18 cellular contexts compared by ENCODE assay signal in the genomic region with DNA sequence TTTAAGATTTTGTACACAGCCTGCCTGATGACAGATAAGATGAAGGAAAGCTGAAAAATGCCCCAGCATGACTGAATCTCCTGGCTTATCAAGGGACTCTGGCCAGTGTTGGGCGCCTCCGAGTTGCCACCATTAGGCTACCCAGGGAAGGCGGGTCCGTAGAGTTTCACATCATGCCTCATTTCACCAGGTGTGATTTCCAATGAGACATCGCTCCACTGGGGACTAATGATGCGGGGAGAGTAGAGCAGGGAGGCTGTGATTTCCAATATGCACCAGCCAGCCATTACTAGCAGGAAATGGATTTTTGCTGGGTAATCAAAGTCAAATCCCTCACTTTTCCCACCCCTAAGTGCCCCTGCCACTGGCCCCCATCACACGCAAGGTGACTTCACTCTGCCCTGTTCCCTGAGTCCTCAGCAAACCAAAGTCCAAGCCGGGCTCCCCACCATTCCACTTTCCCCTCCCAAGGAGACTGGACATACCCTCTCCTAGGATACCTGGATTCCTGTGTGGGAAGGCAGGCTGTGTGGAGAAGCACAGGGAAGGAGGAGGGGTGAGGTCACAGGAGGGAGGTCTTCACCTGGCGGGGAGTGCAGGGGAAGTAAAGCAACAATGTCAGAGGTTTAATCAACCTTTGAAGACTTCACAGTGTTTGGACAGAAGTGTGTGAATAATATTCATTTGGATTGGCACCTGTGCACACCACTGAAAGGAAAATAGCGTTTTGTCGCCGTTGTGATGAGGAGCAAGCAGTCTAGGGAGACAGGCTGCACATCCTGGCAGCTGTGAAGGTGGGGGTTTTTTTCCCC.
A peak's percentile ranks its signal among the peaks of the same experiment; 100 is the strongest.
DNase-seq lines count a peak whose midpoint lies in the region; ATAC-seq and TF ChIP-seq lines count a peak whose summit lies in the region.
"Had no signal": no experiment of that assay in that cellular context is flagged by ENCODE, and none has a peak within 500 bp of the region (broad histone marks: within the 10 kb centered on the region; RNA-seq: fewer than 3 reads in every experiment).

No MANE protein-coding gene starts in this region.

- H3K36me3 ChIP-seq in colonic mucosa (no peaks in the 10 kb centered on the region), spleen (no peaks in the 10 kb centered on the region), HAP-1 (replicated peaks) (no peaks in the 10 kb centered on the region)

- no peaks in the 10 kb centered on the region for H3K4me1 ChIP-seq in colonic mucosa
- H3K4me1 ChIP-seq in spleen, result no peaks in the 10 kb centered on the region
- no peaks in the 10 kb centered on the region for H3K4me1 ChIP-seq in HAP-1

- no peak overlapping the region for H3K4me3 ChIP-seq in colonic mucosa
- no peak overlapping the region for H3K4me3 ChIP-seq in spleen
- no peak overlapping the region for H3K4me3 ChIP-seq in HAP-1

- 91 to 93% (median 93%) methylated on average over 12 of the region's 12 CpGs for WGBS in spleen, 5 donors

- ATAC-seq in left lobe of liver (no peak), HG02840 (IDR thresholded peaks at IDR 0.05; ENCODE audit: low FRiP score, unreplicated experiment) (no peak), GM19455 (IDR thresholded peaks at IDR 0.05; ENCODE audit: unreplicated experiment) (no peak)
- ATAC-seq: HCT116, HepG2 had no signal

- TF ChIP-seq POLR2A in spleen (IDR thresholded peaks at IDR 0.05), result no peak

- H3K27me3 ChIP-seq in colonic mucosa (no peaks in the 10 kb centered on the region), spleen (replicated peaks in 1 of 7) (peaks cover 0 to 10% (median 0%) of the 10 kb centered on the region in 7 donors), HAP-1 (ENCODE audit: low read depth) (no peaks in the 10 kb centered on the region)

- no peaks in the 10 kb centered on the region for H3K9me3 ChIP-seq in colonic mucosa
- peaks cover 0 to 17% (median 10%) of the 10 kb centered on the region in 8 donors for H3K9me3 ChIP-seq in spleen
- H3K9me3 ChIP-seq in HAP-1, result no peaks in the 10 kb centered on the region

- peak; percentile 12 for DNase-seq in colonic mucosa
- DNase-seq in ecto neural progenitor cell (ENCODE audit: low spot score), result peak; percentile 14
- peak; percentile 26 for DNase-seq in left lobe of liver (ENCODE audit: low spot score)
- peak; percentile 34 for DNase-seq in spleen
- DNase-seq in HAP-1 (ENCODE audit: low spot score in 2 of 2), result no peak
- DNase-seq: ACHN; AML-193; CD4-positive, alpha-beta memory T cell; DMS153; DMS79; GDM1; HFFc6; KG1 had no signal

- H3K27ac ChIP-seq in colonic mucosa (no peak overlapping the region), spleen (no peak overlapping the region)
- H3K27ac ChIP-seq: C4-2B had no signal

- intact Hi-C loops in colonic mucosa (cut with DNase I) (no loop called here), spleen (cut with DNase I; ENCODE audit: low total_unique reads) (no loop called here)

- in situ Hi-C loops in HAP-1 (cut with MboI; ENCODE audit: low sequenced_read_pairs), result no loop called here

- TF ChIP-seq CTCF in colonic mucosa (IDR thresholded peaks at IDR 0.05) (no peak), spleen (IDR thresholded peaks at IDR 0.05 in 8 of 11, conservative IDR thresholded peaks at IDR 0.05 in 3 of 11) (no peak)

- no peak overlapping the region for H3K9ac ChIP-seq in colonic mucosa (ENCODE audit: low read depth in 2 of 2, low read length in 2 of 2)

Comparison
In these comparisons a context has a peak if more than half of its experiments do, and no peak if none do; other contexts are left out.
1. DNase-seq: peak in colonic mucosa (single experiment), ecto neural progenitor cell (single experiment), left lobe of liver (single experiment) and spleen (single experiment); none in HAP-1 (0 of 2).